In genomic region chr10:88428976-88429375, GRCh38 we compare ENCODE assay signal across 21 cellular contexts.
DNase-seq lines count a peak whose midpoint lies in the region; ATAC-seq, FAIRE-seq and TF ChIP-seq lines count a peak whose summit lies in the region.
"Had no signal": no experiment of that assay in that cellular context is flagged by ENCODE, and none has a peak within 500 bp of the region (broad histone marks: within the 10 kb centered on the region; RNA-seq: fewer than 3 reads in every experiment).

No MANE protein-coding gene starts in this region.

- TF ChIP-seq CTCF in D721Med (IDR thresholded peaks at IDR 0.05; ENCODE audit: insufficient read depth, missing control alignments) (no peak), WERI-Rb-1 (IDR thresholded peaks at IDR 0.05; ENCODE audit: low read depth, low read length) (no peak)

- H3K27me3 ChIP-seq in WERI-Rb-1 (ENCODE audit: insufficient read depth, low read depth, severe bottlenecking) (no peaks in the 10 kb centered on the region), skeletal muscle satellite cell (ENCODE audit: control insufficient read depth, insufficient read depth, low read length) (no peaks in the 10 kb centered on the region)
- H3K27me3 ChIP-seq: MG63, SJSA1 had no signal

- no peaks in the 10 kb centered on the region for H3K9me3 ChIP-seq in WERI-Rb-1 (ENCODE audit: severe bottlenecking)
- H3K9me3 ChIP-seq in skeletal muscle satellite cell (replicated peaks; ENCODE audit: low read length) = no peaks in the 10 kb centered on the region
- H3K9me3 ChIP-seq: HAP-1, SJSA1 had no signal

- H3K27ac ChIP-seq in WERI-Rb-1 = peak overlapping the region; percentile 23
- H3K27ac ChIP-seq: 22Rv1, SJSA1 had no signal

- H3K36me3 ChIP-seq in WERI-Rb-1 (no peaks in the 10 kb centered on the region), skeletal muscle satellite cell (ENCODE audit: insufficient read depth, low read length) (no peaks in the 10 kb centered on the region)
- H3K36me3 ChIP-seq: HAP-1, MG63, SJSA1 had no signal

- peak; percentile 44 for FAIRE-seq in D721Med (lab: Jason Lieb, UNC)
- no peak for FAIRE-seq in GM19239 (lab: Jason Lieb, UNC)

- H3K4me2 ChIP-seq in skeletal muscle satellite cell (ENCODE audit: low read length) = peak overlapping the region; percentile 38

- H3K9ac ChIP-seq in skeletal muscle satellite cell (ENCODE audit: low read depth, low read length) = no peak overlapping the region

- H3K4me1 ChIP-seq in skeletal muscle satellite cell (ENCODE audit: control insufficient read depth, insufficient read depth, low read length) = peaks cover 8% of the 10 kb centered on the region
- H3K4me1 ChIP-seq: SJSA1 had no signal

- ATAC-seq in stimulated activated naive CD8-positive, alpha-beta T cell treated with anti-CD3 and anti-CD28 coated beads, Interleukin-15, Interleukin-2, amounts not matched to agents 100 U/mL and 50 U/mL, for 24 hours = no peak
- ATAC-seq: PC-3 had no signal

- DNase-seq in NCI-H82 treated with DMSO at 0.1 percent for 48 hours (lab: John Stamatoyannopoulos, UW; ENCODE audit: unreplicated experiment) (peak; percentile 41), NCI-H82 (lab: John Stamatoyannopoulos, UW) (no peak), D721Med (ENCODE audit: insufficient read length, low spot score) (no peak), WERI-Rb-1 (no peak), GM19239 (ENCODE audit: insufficient read length, low spot score) (no peak), globus pallidus (ENCODE audit: low spot score) (no peak)
- no peak for DNase-seq in stimulated activated naive CD8-positive, alpha-beta T cell treated with anti-CD3 and anti-CD28 coated beads, Interleukin-15, Interleukin-2, amounts not matched to agents 100 U/mL and 50 U/mL, for 24 hours
- DNase-seq: CD4-positive, CD25-positive, alpha-beta regulatory T cell; GOT3; IMR-90; KG1; NCI-H1105 treated with DMSO at 0.1 percent for 48 hours; NCI-H2107; NCI-H446 treated with DMSO at 0.1 percent for 48 hours; NCI-H526; PC-3 had no signal

- no peak overlapping the region for H3K4me3 ChIP-seq in WERI-Rb-1 (ENCODE audit: low read depth, low read length)
- no peak overlapping the region for H3K4me3 ChIP-seq in skeletal muscle satellite cell (ENCODE audit: low read length)
- H3K4me3 ChIP-seq: HAP-1, MG63, SJSA1 had no signal
